In the genomic region with DNA sequence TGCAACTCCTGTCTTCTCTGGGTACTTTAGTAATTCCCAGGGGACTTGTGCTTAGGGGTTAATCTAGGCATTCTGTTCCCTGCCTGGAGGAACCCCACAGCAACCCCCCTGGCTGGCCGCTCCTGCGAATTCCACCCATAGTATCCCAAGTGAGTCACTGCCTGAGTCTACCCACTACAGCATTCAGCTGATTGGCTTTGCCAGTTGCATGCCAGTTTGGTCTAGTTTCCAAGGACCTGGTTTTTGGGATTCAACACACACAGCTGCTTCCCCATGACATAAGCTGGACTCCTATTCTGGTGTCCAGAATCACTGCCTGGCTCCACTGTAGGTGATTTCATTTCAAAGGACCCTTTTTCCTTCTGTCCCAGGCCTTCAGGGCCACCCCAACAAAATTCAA, we compare ENCODE assay signal across 1 cellular context.
TF ChIP-seq lines count a peak whose summit lies in the region.

No MANE protein-coding gene starts in this region.

TF ChIP-seq in SK-N-SH, 30 proteins besides CTCF, POLR2A, EP300 and RAD21 (continued from another document):
- TF ChIP-seq, protein P1, sequence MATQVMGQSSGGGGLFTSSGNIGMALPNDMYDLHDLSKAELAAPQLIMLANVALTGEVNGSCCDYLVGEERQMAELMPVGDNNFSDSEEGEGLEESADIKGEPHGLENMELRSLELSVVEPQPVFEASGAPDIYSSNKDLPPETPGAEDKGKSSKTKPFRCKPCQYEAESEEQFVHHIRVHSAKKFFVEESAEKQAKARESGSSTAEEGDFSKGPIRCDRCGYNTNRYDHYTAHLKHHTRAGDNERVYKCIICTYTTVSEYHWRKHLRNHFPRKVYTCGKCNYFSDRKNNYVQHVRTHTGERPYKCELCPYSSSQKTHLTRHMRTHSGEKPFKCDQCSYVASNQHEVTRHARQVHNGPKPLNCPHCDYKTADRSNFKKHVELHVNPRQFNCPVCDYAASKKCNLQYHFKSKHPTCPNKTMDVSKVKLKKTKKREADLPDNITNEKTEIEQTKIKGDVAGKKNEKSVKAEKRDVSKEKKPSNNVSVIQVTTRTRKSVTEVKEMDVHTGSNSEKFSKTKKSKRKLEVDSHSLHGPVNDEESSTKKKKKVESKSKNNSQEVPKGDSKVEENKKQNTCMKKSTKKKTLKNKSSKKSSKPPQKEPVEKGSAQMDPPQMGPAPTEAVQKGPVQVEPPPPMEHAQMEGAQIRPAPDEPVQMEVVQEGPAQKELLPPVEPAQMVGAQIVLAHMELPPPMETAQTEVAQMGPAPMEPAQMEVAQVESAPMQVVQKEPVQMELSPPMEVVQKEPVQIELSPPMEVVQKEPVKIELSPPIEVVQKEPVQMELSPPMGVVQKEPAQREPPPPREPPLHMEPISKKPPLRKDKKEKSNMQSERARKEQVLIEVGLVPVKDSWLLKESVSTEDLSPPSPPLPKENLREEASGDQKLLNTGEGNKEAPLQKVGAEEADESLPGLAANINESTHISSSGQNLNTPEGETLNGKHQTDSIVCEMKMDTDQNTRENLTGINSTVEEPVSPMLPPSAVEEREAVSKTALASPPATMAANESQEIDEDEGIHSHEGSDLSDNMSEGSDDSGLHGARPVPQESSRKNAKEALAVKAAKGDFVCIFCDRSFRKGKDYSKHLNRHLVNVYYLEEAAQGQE (IDR thresholded peaks at IDR 0.05; ENCODE audit: low read depth, low read length), result peak; percentile 52; the same call in 1 of the 2 replicates
- no peak for TF ChIP-seq ELF1 (IDR thresholded peaks at IDR 0.05)
